19 cellular contexts compared by ENCODE assay signal in genomic region chr4:16717266-16717970, GRCh38.
DNase-seq lines count a peak whose midpoint lies in the region; ATAC-seq, FAIRE-seq and TF ChIP-seq lines count a peak whose summit lies in the region.
"Had no signal": no experiment of that assay in that cellular context is flagged by ENCODE, and none has a peak within 500 bp of the region (broad histone marks: within the 10 kb centered on the region; RNA-seq: fewer than 3 reads in every experiment).

No MANE protein-coding gene starts in this region.

- WGBS in smooth muscle cell (ENCODE audit: low lambda C conversion rate): 77% methylated on average over 6 of the region's 6 CpGs

- in situ Hi-C loops in G401 (cut with HindIII; ENCODE audit: low sequenced_read_pairs): no loop called here

- H3K36me3 ChIP-seq in smooth muscle cell (ENCODE audit: low read depth): no peaks in the 10 kb centered on the region
- H3K36me3 ChIP-seq: BLaER1 treated with 17β-estradiol and CSF1 and Interleukin-3, amounts not matched to agents 10 nM and 100 nM; SJCRH30 had no signal

- TF ChIP-seq CTCF in HFFc6 (IDR thresholded peaks at IDR 0.05) (no peak), fibroblast of mammary gland (conservative IDR thresholded peaks at IDR 0.05; ENCODE audit: control insufficient read depth, insufficient read depth, low read depth, low read length) (no peak), smooth muscle cell (IDR thresholded peaks at IDR 0.05; ENCODE audit: borderline replicate concordance, insufficient read depth, poor library complexity, severe bottlenecking) (no peak), D721Med (IDR thresholded peaks at IDR 0.05; ENCODE audit: insufficient read depth, missing control alignments) (no peak)

- peaks cover 7% of the 10 kb centered on the region for H3K4me1 ChIP-seq in smooth muscle cell (ENCODE audit: low read depth)
- H3K4me1 ChIP-seq: SJCRH30 had no signal

- no peaks in the 10 kb centered on the region for H4K20me1 ChIP-seq in smooth muscle cell (ENCODE audit: low read depth)
- H4K20me1 ChIP-seq: BLaER1 treated with 17β-estradiol and CSF1 and Interleukin-3, amounts not matched to agents 10 nM and 100 nM had no signal

- H3K9ac ChIP-seq in smooth muscle cell (ENCODE audit: low read depth): no peak overlapping the region
- H3K9ac ChIP-seq: BLaER1 treated with 17β-estradiol and CSF1 and Interleukin-3, amounts not matched to agents 10 nM and 100 nM had no signal

- H2AFZ ChIP-seq in smooth muscle cell (ENCODE audit: low read depth): no peak overlapping the region

- H3K79me2 ChIP-seq in smooth muscle cell (ENCODE audit: low read depth): no peaks in the 10 kb centered on the region

- no peak for ATAC-seq in HG02938 (IDR thresholded peaks at IDR 0.05; ENCODE audit: unreplicated experiment)
- ATAC-seq: K562 had no signal

- no peak for FAIRE-seq in D721Med (lab: Jason Lieb, UNC)
- FAIRE-seq: GM12891, K562 had no signal

- peak overlapping the region; percentile 25; the same call in 1 of the 2 replicates for H3K27ac Mint-ChIP-seq in HFFc6

- no peaks in the 10 kb centered on the region for H3K27me3 ChIP-seq in smooth muscle cell (ENCODE audit: low read depth)
- H3K27me3 ChIP-seq: BLaER1 treated with 17β-estradiol and CSF1 and Interleukin-3, amounts not matched to agents 10 nM and 100 nM; SJCRH30 had no signal

- H3K27ac ChIP-seq in smooth muscle cell (ENCODE audit: low read depth): no peak overlapping the region
- H3K27ac ChIP-seq: BLaER1 treated with 17β-estradiol and CSF1 and Interleukin-3, amounts not matched to agents 10 nM and 100 nM; HL-60; RWPE1; SJCRH30 had no signal

- peaks cover 57% of the 10 kb centered on the region for H3K4me1 Mint-ChIP-seq in HFFc6 (ENCODE audit: low read depth)

- no peak overlapping the region for H3K4me3 Mint-ChIP-seq in HFFc6

- H3K9me3 Mint-ChIP-seq in HFFc6: no peaks in the 10 kb centered on the region

- peaks cover 14% of the 10 kb centered on the region for H3K36me3 Mint-ChIP-seq in HFFc6 (ENCODE audit: low read depth)

- no peak overlapping the region for H3K4me3 ChIP-seq in fibroblast of mammary gland (ENCODE audit: control insufficient read depth, low read depth, low read length)
- H3K4me3 ChIP-seq in smooth muscle cell: no peak overlapping the region
- H3K4me3 ChIP-seq: BLaER1 treated with 17β-estradiol and CSF1 and Interleukin-3, amounts not matched to agents 10 nM and 100 nM; K562; SJCRH30 had no signal

- H3K4me2 ChIP-seq in smooth muscle cell: peak overlapping the region; percentile 13
- H3K4me2 ChIP-seq: BLaER1 treated with 17β-estradiol and CSF1 and Interleukin-3, amounts not matched to agents 10 nM and 100 nM had no signal

- H3F3A ChIP-seq in smooth muscle cell (ENCODE audit: low read depth): peaks cover 5% of the 10 kb centered on the region

- no peaks in the 10 kb centered on the region; the same call in 1 of the 2 replicates for H3K27me3 Mint-ChIP-seq in HFFc6 (ENCODE audit: insufficient read depth)

- no peaks in the 10 kb centered on the region for H3K9me3 ChIP-seq in smooth muscle cell (replicated peaks; ENCODE audit: low read depth)
- H3K9me3 ChIP-seq: BLaER1 treated with 17β-estradiol and CSF1 and Interleukin-3, amounts not matched to agents 10 nM and 100 nM; SJCRH30 had no signal

- DNase-seq in HFFc6 (peak; percentile 33), astrocyte of the hippocampus (ENCODE audit: low read depth, low spot score) (peak; percentile 66), fibroblast of mammary gland (ENCODE audit: low read depth) (peak; percentile 28), smooth muscle cell (lab: John Stamatoyannopoulos, UW; ENCODE audit: unreplicated experiment) (no peak), cerebellar cortex (ENCODE audit: low spot score) (no peak), G401 (ENCODE audit: low spot score) (no peak), D721Med (ENCODE audit: insufficient read length, low spot score) (no peak)
- DNase-seq: DMS153, NCI-H1048, NCI-H2107, NCI-H345, NCI-H69, SJCRH30 had no signal

Comparison
In these comparisons a context has a peak if more than half of its experiments do, and no peak if none do; other contexts are left out.
1. DNase-seq: peak in HFFc6 (single experiment), astrocyte of the hippocampus (single experiment) and fibroblast of mammary gland (single experiment); none in smooth muscle cell (single experiment), cerebellar cortex (single experiment), G401 (single experiment) and D721Med (single experiment).